Comparison of ENCODE assay signal across 10 cellular contexts in the genomic region with DNA sequence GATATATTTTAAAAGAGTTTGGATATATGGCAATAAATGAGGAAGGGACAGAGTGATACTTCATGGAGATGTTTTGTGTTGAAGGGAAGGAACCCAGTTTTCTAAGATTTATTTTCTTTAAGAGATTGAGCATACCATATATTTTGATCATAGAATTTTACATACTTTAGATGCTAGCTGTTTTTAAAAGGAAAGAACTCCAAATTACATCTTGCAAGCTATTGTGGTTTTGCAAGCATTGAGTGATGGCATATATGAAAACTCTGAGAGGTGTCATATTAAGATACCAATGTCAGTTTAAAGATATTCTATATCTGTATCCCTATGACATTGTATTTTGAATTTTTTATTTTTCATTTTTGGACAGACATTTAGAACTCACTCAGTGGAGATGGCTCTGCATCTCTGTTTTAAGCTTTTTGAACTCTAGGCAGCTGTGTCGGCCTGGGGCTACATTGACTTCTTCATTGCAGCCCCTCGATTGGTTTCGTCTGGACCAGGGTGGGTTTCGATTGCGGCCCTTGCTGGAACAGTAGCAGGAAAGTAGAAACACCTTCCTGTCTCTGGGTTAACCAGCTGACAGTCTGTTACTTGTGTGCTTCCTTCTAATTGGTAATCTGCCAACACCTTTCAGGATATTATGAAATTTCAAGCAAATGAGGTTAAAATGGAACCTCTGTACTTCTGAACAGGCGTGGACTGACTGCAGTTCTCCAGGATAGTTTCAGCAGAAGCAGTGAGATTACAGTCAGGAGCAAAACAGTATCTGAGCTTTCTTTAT. TPM values are rescaled to one million over a fixed set of nuclear protein-coding genes. Genes with fewer than 3 reads are reported as not detected.
DNase-seq lines count a peak whose midpoint lies in the region; ATAC-seq and TF ChIP-seq lines count a peak whose summit lies in the region.
"Had no signal": no experiment of that assay in that cellular context is flagged by ENCODE, and none has a peak within 500 bp of the region (broad histone marks: within the 10 kb centered on the region; RNA-seq: fewer than 3 reads in every experiment).

No MANE protein-coding gene starts in this region.

- no peak for TF ChIP-seq POLR2A in spleen (IDR thresholded peaks at IDR 0.05)

- no peaks in the 10 kb centered on the region for H3K27me3 ChIP-seq in SK-N-SH (ENCODE audit: insufficient read depth)
- no peaks in the 10 kb centered on the region for H3K27me3 ChIP-seq in spleen (replicated peaks in 1 of 7)

- H3K9me3 Mint-ChIP-seq in effector memory CD8-positive, alpha-beta T cell = no peaks in the 10 kb centered on the region

- CTCF ChIA-PET in SK-N-SH (lab: Yijun Ruan, JAX) = interaction anchor here (1.1 kb wide), 1 partner anchor 106 kb away, joined by 3 read pairs; no protein-coding TSS in a partner anchor

- H3K4me1 ChIP-seq in SK-N-SH (ENCODE audit: control insufficient read depth in 1 of 2, insufficient read depth in 2 of 2, low read depth in 1 of 2, low read length in 1 of 2) = peaks cover 32 to 45% of the 10 kb centered on the region in 2 experiments
- peaks cover 61 to 100% (median 90%) of the 10 kb centered on the region in 6 donors for H3K4me1 ChIP-seq in spleen

- peak overlapping the region; percentile 12; the same call in 1 of the 2 replicates for H3K9ac ChIP-seq in SK-N-SH

- H3K27ac ChIP-seq in SK-N-SH (ENCODE audit: low read depth in 2 of 2, low read length in 1 of 2) (peak overlapping the region in 1 of 2 experiments; percentile 45; a peak in 2 of 4 replicates), spleen (peak overlapping the region; percentile 65 to 89 (median 86))
- H3K27ac ChIP-seq: A549 had no signal

- H3K9me3 ChIP-seq in SK-N-SH = no peaks in the 10 kb centered on the region
- H3K9me3 ChIP-seq in spleen = no peaks in the 10 kb centered on the region
- H3K9me3 ChIP-seq: A549, thoracic aorta had no signal

- H3K4me3 ChIP-seq in SK-N-SH (ENCODE audit: low read depth in 2 of 2, low read length in 1 of 2) (no peak overlapping the region), spleen (peak overlapping the region in 3 of 8 donors; percentile 7 to 54 (median 19))
- H3K4me3 ChIP-seq: A549 had no signal

- POLR2A ChIA-PET in SK-N-SH (lab: Yijun Ruan, JAX) = no interaction called here

- intact Hi-C loops in spleen (cut with DNase I; ENCODE audit: low total_unique reads) = no loop called here

- WGBS in SK-N-SH (ENCODE audit: low lambda C conversion rate) = 89% methylated on average over 6 of the region's 6 CpGs
- 17 to 32% (median 22%) methylated on average over 6 of the region's 6 CpGs for WGBS in spleen, 5 donors

- ATAC-seq in SK-N-SH treated with all-trans-retinoic acid at 6 μM for 48 hours (no peak), HG03025 (IDR thresholded peaks at IDR 0.05; ENCODE audit: low FRiP score, unreplicated experiment) (no peak)
- peak; percentile 36 for ATAC-seq in effector memory CD8-positive, alpha-beta T cell (replicated peaks)
- ATAC-seq: A549 had no signal

- H3K27ac Mint-ChIP-seq in effector memory CD8-positive, alpha-beta T cell = peak overlapping the region; percentile 94 to 95

- no peak for TF ChIP-seq CTCF in SK-N-SH (IDR thresholded peaks at IDR 0.05)
- TF ChIP-seq CTCF in spleen (IDR thresholded peaks at IDR 0.05 in 8 of 11, conservative IDR thresholded peaks at IDR 0.05 in 3 of 11) = no peak

- peak overlapping the region; percentile 80 to 81 for H3K4me3 Mint-ChIP-seq in effector memory CD8-positive, alpha-beta T cell

- peak overlapping the region; percentile 51 for H3K4me2 ChIP-seq in SK-N-SH
- H3K4me2 ChIP-seq: A549 had no signal

- H3K36me3 ChIP-seq in SK-N-SH (replicated peaks in 1 of 2; ENCODE audit: control insufficient read depth in 1 of 2, insufficient read depth in 2 of 2, low read length in 1 of 2) (no peaks in the 10 kb centered on the region), spleen (no peaks in the 10 kb centered on the region)
- H3K36me3 ChIP-seq: thoracic aorta had no signal

- no peak for TF ChIP-seq RAD21 in SK-N-SH (IDR thresholded peaks at IDR 0.05; ENCODE audit: low read length)

- peaks cover 80% of the 10 kb centered on the region for H4K20me1 ChIP-seq in SK-N-SH (ENCODE audit: insufficient read depth)

- peaks cover 99% of the 10 kb centered on the region for H3K79me2 ChIP-seq in SK-N-SH (ENCODE audit: insufficient read depth)

- H3K36me3 Mint-ChIP-seq in effector memory CD8-positive, alpha-beta T cell (ENCODE audit: insufficient read depth) = peaks cover 25% of the 10 kb centered on the region

- H3F3A ChIP-seq in SK-N-SH (replicated peaks; ENCODE audit: insufficient read depth) = peaks cover 7% of the 10 kb centered on the region

- H3K9me2 ChIP-seq in SK-N-SH = no peaks in the 10 kb centered on the region

- no peak for DNase-seq in SK-N-SH
- DNase-seq in NOMO-1 (lab: John Stamatoyannopoulos, UW; ENCODE audit: unreplicated experiment in 2 of 2) = peak; percentile 49 to 78
- no peak for DNase-seq in effector memory CD8-positive, alpha-beta T cell
- peak; percentile 72 for DNase-seq in spleen
- DNase-seq in SHP77 treated with DMSO at 0.1 percent for 48 hours (lab: John Stamatoyannopoulos, UW) = no peak
- DNase-seq in NCI-H526 treated with DMSO at 0.1 percent for 48 hours (lab: John Stamatoyannopoulos, UW) = no peak

- peaks cover 71 to 83% of the 10 kb centered on the region in 2 donors for H3K4me1 Mint-ChIP-seq in effector memory CD8-positive, alpha-beta T cell (ENCODE audit: low read depth in 2 of 2)

- no peak overlapping the region for H2AFZ ChIP-seq in SK-N-SH (ENCODE audit: low read depth)

- TF ChIP-seq EP300 in SK-N-SH (IDR thresholded peaks at IDR 0.05; ENCODE audit: borderline replicate concordance in 1 of 2, low read depth in 1 of 2, low read length in 1 of 2) = no peak

- no peaks in the 10 kb centered on the region for H3K27me3 Mint-ChIP-seq in effector memory CD8-positive, alpha-beta T cell

TF ChIP-seq in SK-N-SH, 30 proteins besides CTCF, POLR2A, EP300 and RAD21 (continues in another document):
- TF ChIP-seq, protein P1, sequence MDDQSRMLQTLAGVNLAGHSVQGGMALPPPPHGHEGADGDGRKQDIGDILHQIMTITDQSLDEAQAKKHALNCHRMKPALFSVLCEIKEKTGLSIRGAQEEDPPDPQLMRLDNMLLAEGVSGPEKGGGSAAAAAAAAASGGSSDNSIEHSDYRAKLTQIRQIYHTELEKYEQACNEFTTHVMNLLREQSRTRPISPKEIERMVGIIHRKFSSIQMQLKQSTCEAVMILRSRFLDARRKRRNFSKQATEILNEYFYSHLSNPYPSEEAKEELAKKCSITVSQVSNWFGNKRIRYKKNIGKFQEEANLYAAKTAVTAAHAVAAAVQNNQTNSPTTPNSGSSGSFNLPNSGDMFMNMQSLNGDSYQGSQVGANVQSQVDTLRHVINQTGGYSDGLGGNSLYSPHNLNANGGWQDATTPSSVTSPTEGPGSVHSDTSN (IDR thresholded peaks at IDR 0.05) = no peak
- TF ChIP-seq MXI1 (IDR thresholded peaks at IDR 0.05; ENCODE audit: low read depth, low read length) (no peak), POLR2AphosphoS5 (IDR thresholded peaks at IDR 0.05; ENCODE audit: low read depth, low read length) (no peak), RCOR1 (IDR thresholded peaks at IDR 0.05; ENCODE audit: low read length) (no peak), NFIC (IDR thresholded peaks at IDR 0.05; ENCODE audit: borderline replicate concordance) (no peak), FOXM1 (IDR thresholded peaks at IDR 0.05; ENCODE audit: low read depth) (no peak)

TF ChIP-seq in SK-N-SH treated with all-trans-retinoic acid at 6 μM for 48 hours, 23 proteins besides CTCF, POLR2A, EP300 and RAD21:
- TF ChIP-seq CSDC2 (CRISPR knock-in tag; IDR thresholded peaks at IDR 0.05) (no peak), ISL1 (CRISPR knock-in tag; IDR thresholded peaks at IDR 0.05) (no peak), ZNF565 (CRISPR knock-in tag; conservative IDR thresholded peaks at IDR 0.05; ENCODE audit: low read depth) (no peak)

RNA-seq across cellular contexts. Expression of gene IGF2R, which starts 14.0 kb away (rescaled TPM):
- polyA plus RNA-seq in SK-N-SH (2012; rRNA removed) (25.7 and 45.0 TPM in 2 replicates), spleen (10 to 100 TPM in 1 of 3 donors, 1 to 10 TPM in 2; 6.9 to 13.2 (median 7.4) TPM)
- 34.7 and 43.1 TPM in 2 replicates for polyA plus RNA-seq in SK-N-SH (2012; cell fraction: cytosol; rRNA removed)
- 52.3 and 71.0 TPM in 2 replicates for polyA plus RNA-seq in SK-N-SH (2012; cell fraction: nucleus; rRNA removed)
- 100 to 1,000 TPM; 110 to 193 (median 164) TPM for total RNA-seq in spleen

Comparison
In these comparisons a context has a peak if more than half of its experiments do, and no peak if none do; other contexts are left out.
1. DNase-seq: peak in NOMO-1 (2 of 2) and spleen (single experiment); none in SK-N-SH (single experiment), effector memory CD8-positive, alpha-beta T cell (0 of 3), SHP77 treated with DMSO at 0.1 percent for 48 hours (single experiment) and NCI-H526 treated with DMSO at 0.1 percent for 48 hours (single experiment).